In the genomic region with DNA sequence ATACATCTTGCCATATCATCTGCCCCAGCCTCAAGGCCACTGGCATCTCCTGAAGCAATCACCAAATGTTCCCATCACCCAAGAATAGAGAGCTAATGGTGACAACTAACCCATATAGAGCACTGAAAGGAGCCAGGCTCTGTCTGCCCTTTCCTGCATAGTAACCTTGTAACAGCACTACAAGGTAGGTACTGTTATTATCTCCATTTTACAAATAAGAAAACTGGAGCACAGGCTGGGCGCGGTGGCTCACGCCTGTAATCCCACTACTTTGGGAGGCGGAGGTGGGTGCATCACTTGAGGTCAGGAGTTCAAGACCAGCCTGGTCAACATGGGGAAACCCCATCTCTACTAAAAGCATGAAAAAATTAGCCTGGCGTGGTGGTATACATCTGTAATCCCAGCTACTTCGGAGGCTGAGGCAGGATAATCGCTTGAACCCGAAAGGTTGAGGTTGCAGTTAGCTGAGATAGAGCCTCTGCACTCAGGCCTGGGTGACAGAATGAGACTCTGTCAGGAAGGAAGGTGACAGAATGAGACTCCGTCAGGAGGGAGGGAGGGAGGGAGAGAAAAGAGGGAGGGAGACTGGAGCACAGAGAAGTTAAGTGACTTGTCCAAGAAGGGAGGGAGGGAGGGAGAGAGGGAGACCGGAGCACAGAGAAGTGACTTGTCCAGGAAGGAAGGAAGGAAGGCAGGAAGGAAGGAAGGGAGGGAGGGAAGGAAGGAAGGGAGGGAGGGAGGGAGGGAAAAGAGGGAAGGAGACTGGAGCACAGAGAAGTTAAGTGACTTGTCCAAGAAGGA, we compare ENCODE assay signal across 1 cellular context.
TF ChIP-seq lines count a peak whose summit lies in the region.

No MANE protein-coding gene starts in this region.

TF ChIP-seq in SK-N-SH treated with all-trans-retinoic acid at 6 μM for 48 hours, 23 proteins besides CTCF, POLR2A, EP300 and RAD21 (continued from another document):
- TF ChIP-seq TSHZ2 (CRISPR knock-in tag; IDR thresholded peaks at IDR 0.05), result no peak
- no peak for TF ChIP-seq OSR1 (CRISPR knock-in tag; IDR thresholded peaks at IDR 0.05)
- TF ChIP-seq RARB (CRISPR knock-in tag; IDR thresholded peaks at IDR 0.05), result no peak
TF ChIP-seq in SK-N-SH treated with all-trans-retinoic acid at 6 μM for 48 hours: peak in this region for 0.
